Comparison of ENCODE assay signal across 21 cellular contexts in the genomic region with DNA sequence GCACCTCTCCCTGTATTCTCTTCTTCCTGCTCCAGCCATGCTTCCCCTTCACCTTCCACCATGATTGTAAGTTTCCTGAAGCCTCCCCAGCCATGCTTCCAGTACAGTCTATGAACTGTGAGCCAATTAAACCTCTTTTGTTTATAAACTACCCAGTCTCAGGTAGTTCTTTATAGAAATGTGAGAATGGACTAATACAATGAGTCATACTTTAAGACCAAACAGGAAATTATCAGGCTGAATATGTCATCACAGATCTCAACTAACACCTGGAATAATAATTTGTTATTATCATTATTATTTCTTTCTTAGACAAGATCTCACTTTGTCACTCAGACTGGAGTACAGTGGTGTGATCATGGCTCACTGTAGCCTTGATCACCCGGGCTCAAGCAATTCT.
DNase-seq lines count a peak whose midpoint lies in the region; ATAC-seq, FAIRE-seq and TF ChIP-seq lines count a peak whose summit lies in the region.
"Had no signal": no experiment of that assay in that cellular context is flagged by ENCODE, and none has a peak within 500 bp of the region (broad histone marks: within the 10 kb centered on the region; RNA-seq: fewer than 3 reads in every experiment).

No MANE protein-coding gene starts in this region.

- H3K4me2 ChIP-seq in Karpas-422 (ENCODE audit: low read depth, low read length, poor library complexity, severe bottlenecking) = no peak overlapping the region
- H3K4me2 ChIP-seq in endothelial cell of umbilical vein (ENCODE audit: insufficient read depth, low read length) = no peak overlapping the region
- H3K4me2 ChIP-seq: KMS-11 had no signal

- no peak overlapping the region for H3K9ac ChIP-seq in Karpas-422 (ENCODE audit: low read length)
- H3K9ac ChIP-seq in endothelial cell of umbilical vein (replicated peaks; ENCODE audit: extremely low read depth, insufficient read depth, low read length) = no peak overlapping the region
- H3K9ac ChIP-seq: GM23248, KMS-11 had no signal

- intact Hi-C loops in Calu3 (cut with micrococcal nuclease; ENCODE audit: unreplicated experiment) = no loop called here
- intact Hi-C loops in endothelial cell of umbilical vein (cut with micrococcal nuclease) = no loop called here

- dilution Hi-C loops in endothelial cell of umbilical vein (cut with MboI; ENCODE audit: extremely low pct_ligation_motif_present, low sequenced_read_pairs) = no loop called here

- H3K27ac Mint-ChIP-seq in Calu3 (ENCODE audit: unreplicated experiment) = peak overlapping the region; percentile 80
- H3K27ac Mint-ChIP-seq: CD4-positive, alpha-beta T cell; HFFc6 had no signal

- no peaks in the 10 kb centered on the region for H3K79me2 ChIP-seq in Karpas-422 (ENCODE audit: low read length)
- H3K79me2 ChIP-seq in endothelial cell of umbilical vein (ENCODE audit: control insufficient read depth, insufficient read depth, low read length) = no peaks in the 10 kb centered on the region

- no peaks in the 10 kb centered on the region for H3K27me3 ChIP-seq in Karpas-422 (ENCODE audit: low read length)
- no peaks in the 10 kb centered on the region for H3K27me3 ChIP-seq in endothelial cell of umbilical vein (ENCODE audit: control insufficient read depth in 2 of 2, insufficient read depth in 2 of 2, low read length in 2 of 2)
- no peaks in the 10 kb centered on the region for H3K27me3 ChIP-seq in foreskin keratinocyte

- H3K4me3 ChIP-seq in Karpas-422 (ENCODE audit: low read length) (no peak overlapping the region), endothelial cell of umbilical vein (replicated peaks in 1 of 3; ENCODE audit: insufficient read depth in 1 of 3, low read depth in 1 of 3, low read length in 3 of 3) (no peak overlapping the region)
- H3K4me3 ChIP-seq: GM23248 had no signal

- no peaks in the 10 kb centered on the region for H3K27me3 Mint-ChIP-seq in Calu3 (ENCODE audit: unreplicated experiment)

- H3K4me1 Mint-ChIP-seq in Calu3 (ENCODE audit: low read depth, unreplicated experiment) = peaks cover 14% of the 10 kb centered on the region

- H3K9me3 ChIP-seq in Karpas-422 (ENCODE audit: low read length) (peaks cover 5% of the 10 kb centered on the region; the same call in 1 of the 2 replicates), endothelial cell of umbilical vein (replicated peaks; ENCODE audit: control insufficient read depth, insufficient read depth, low read length) (no peaks in the 10 kb centered on the region)

- peaks cover 9% of the 10 kb centered on the region for H3K9me3 Mint-ChIP-seq in Calu3 (ENCODE audit: low read depth, unreplicated experiment)

- no TSS peak for BruUV-seq in Calu3 (replicated peaks; lab: Mats Ljungman, UMichigan)
- BruUV-seq in endothelial cell of umbilical vein (replicated peaks; lab: Mats Ljungman, UMichigan) = no TSS peak

- CTCF ChIA-PET in Calu3 (lab: Charles Lee) (no interaction called here), endothelial cell of umbilical vein (lab: Charles Lee) (no interaction called here)

- no peak for FAIRE-seq in endothelial cell of umbilical vein (lab: Jason Lieb, UNC)
- FAIRE-seq: A204.1, G401.6, GM12891, GM19239, H54 had no signal

- H3K36me3 Mint-ChIP-seq in Calu3 (ENCODE audit: insufficient read depth, unreplicated experiment) = peaks cover 9% of the 10 kb centered on the region

- ATAC-seq in foreskin keratinocyte = peak; percentile 59

- POLR2A ChIA-PET in endothelial cell of umbilical vein (lab: Charles Lee) = no interaction called here

- TF ChIP-seq CTCF in Calu3 (IDR thresholded peaks at IDR 0.05; ENCODE audit: unreplicated experiment) (no peak), endothelial cell of umbilical vein (IDR thresholded peaks at IDR 0.05; ENCODE audit: extremely low read depth in 1 of 2, insufficient read depth in 1 of 2, low read depth in 1 of 2, low read length in 2 of 2) (no peak), foreskin keratinocyte (conservative IDR thresholded peaks at IDR 0.05) (no peak)

- no peaks in the 10 kb centered on the region for H3K9me1 ChIP-seq in endothelial cell of umbilical vein (replicated peaks; ENCODE audit: control insufficient read depth, extremely low read depth, insufficient read depth, low read length)

- H3K4me3 Mint-ChIP-seq in Calu3 (ENCODE audit: low read depth, unreplicated experiment) = no peak overlapping the region
- H3K4me3 Mint-ChIP-seq: CD4-positive, alpha-beta T cell; HFFc6 had no signal

- H3K4me1 ChIP-seq in Karpas-422 (ENCODE audit: low read length) = no peaks in the 10 kb centered on the region
- H3K4me1 ChIP-seq in endothelial cell of umbilical vein (ENCODE audit: control insufficient read depth, extremely low read depth, insufficient read depth, low read length) = no peaks in the 10 kb centered on the region
- no peaks in the 10 kb centered on the region for H3K4me1 ChIP-seq in foreskin keratinocyte
- H3K4me1 ChIP-seq: Caco-2 had no signal

- H2AFZ ChIP-seq in Karpas-422 (ENCODE audit: low read length) (no peak overlapping the region), endothelial cell of umbilical vein (ENCODE audit: low read depth, low read length) (no peak overlapping the region)
- H2AFZ ChIP-seq: GM23248 had no signal

- no peaks in the 10 kb centered on the region for H3K9me2 ChIP-seq in Karpas-422 (replicated peaks; ENCODE audit: insufficient read depth, low read length)

- H3K27ac ChIP-seq in Karpas-422 (ENCODE audit: low read length) (peak overlapping the region; percentile 22; the same call in 1 of the 2 replicates), endothelial cell of umbilical vein (ENCODE audit: insufficient read depth, low read depth, low read length) (no peak overlapping the region), foreskin keratinocyte (no peak overlapping the region)
- H3K27ac ChIP-seq: C4-2B, GM23248, HL-60, KMS-11 had no signal

- no peak for DNase-seq in Calu3
- DNase-seq in Karpas-422 = no peak
- DNase-seq in endothelial cell of umbilical vein (ENCODE audit: low read depth, low spot score) = no peak
- DNase-seq in foreskin keratinocyte = peak in 1 of 2 donors; percentile 12
- DNase-seq in iPS-NIHi11 (ENCODE audit: low spot score) = no peak
- DNase-seq in DMS 273 treated with DMSO at 0.1 percent for 48 hours (lab: John Stamatoyannopoulos, UW) = no peak
- DNase-seq in T-helper 2 cell = no peak
- DNase-seq: AML-193; Caco-2; CD4-positive, alpha-beta T cell; GM23248; HCEC 1CT; HFFc6 had no signal

- no peak for TF ChIP-seq POLR2A in endothelial cell of umbilical vein (IDR thresholded peaks at IDR 0.05; ENCODE audit: low read depth, low read length)

- peaks cover 13% of the 10 kb centered on the region; the same call in 1 of the 2 replicates for H3K36me3 ChIP-seq in Karpas-422 (ENCODE audit: insufficient read depth, low read length)
- no peaks in the 10 kb centered on the region for H3K36me3 ChIP-seq in endothelial cell of umbilical vein (ENCODE audit: control insufficient read depth in 2 of 2, extremely low read depth in 1 of 2, insufficient read depth in 2 of 2, low read length in 2 of 2)

- H4K20me1 ChIP-seq in Karpas-422 (ENCODE audit: insufficient read depth, low read depth, low read length) = no peaks in the 10 kb centered on the region
- no peaks in the 10 kb centered on the region for H4K20me1 ChIP-seq in endothelial cell of umbilical vein (replicated peaks; ENCODE audit: control insufficient read depth, extremely low read depth, insufficient read depth, low read length)

TF ChIP-seq in endothelial cell of umbilical vein, 7 proteins besides CTCF, POLR2A, EP300 and RAD21:
- TF ChIP-seq MYC (IDR thresholded peaks at IDR 0.05; ENCODE audit: low read depth, low read length) (no peak), FOS (IDR thresholded peaks at IDR 0.05; ENCODE audit: borderline replicate concordance, insufficient read depth, low read length) (no peak), POLR2AphosphoS5 (IDR thresholded peaks at IDR 0.05; ENCODE audit: insufficient read depth, low read depth, low read length) (no peak), EZH2 (IDR thresholded peaks at IDR 0.05; ENCODE audit: borderline replicate concordance, low read depth, low read length, severe bottlenecking) (no peak), GATA2 (IDR thresholded peaks at IDR 0.05; ENCODE audit: insufficient read depth, insufficient read length, low read depth, low read length) (no peak), JUN (IDR thresholded peaks at IDR 0.05; ENCODE audit: borderline replicate concordance, insufficient read depth, insufficient read length, low read depth) (peak; percentile 26)
- TF ChIP-seq, protein P1, sequence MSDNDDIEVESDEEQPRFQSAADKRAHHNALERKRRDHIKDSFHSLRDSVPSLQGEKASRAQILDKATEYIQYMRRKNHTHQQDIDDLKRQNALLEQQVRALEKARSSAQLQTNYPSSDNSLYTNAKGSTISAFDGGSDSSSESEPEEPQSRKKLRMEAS (IDR thresholded peaks at IDR 0.05; ENCODE audit: insufficient read depth, insufficient read length) = no peak
